12 cellular contexts compared by ENCODE assay signal in the genomic region with DNA sequence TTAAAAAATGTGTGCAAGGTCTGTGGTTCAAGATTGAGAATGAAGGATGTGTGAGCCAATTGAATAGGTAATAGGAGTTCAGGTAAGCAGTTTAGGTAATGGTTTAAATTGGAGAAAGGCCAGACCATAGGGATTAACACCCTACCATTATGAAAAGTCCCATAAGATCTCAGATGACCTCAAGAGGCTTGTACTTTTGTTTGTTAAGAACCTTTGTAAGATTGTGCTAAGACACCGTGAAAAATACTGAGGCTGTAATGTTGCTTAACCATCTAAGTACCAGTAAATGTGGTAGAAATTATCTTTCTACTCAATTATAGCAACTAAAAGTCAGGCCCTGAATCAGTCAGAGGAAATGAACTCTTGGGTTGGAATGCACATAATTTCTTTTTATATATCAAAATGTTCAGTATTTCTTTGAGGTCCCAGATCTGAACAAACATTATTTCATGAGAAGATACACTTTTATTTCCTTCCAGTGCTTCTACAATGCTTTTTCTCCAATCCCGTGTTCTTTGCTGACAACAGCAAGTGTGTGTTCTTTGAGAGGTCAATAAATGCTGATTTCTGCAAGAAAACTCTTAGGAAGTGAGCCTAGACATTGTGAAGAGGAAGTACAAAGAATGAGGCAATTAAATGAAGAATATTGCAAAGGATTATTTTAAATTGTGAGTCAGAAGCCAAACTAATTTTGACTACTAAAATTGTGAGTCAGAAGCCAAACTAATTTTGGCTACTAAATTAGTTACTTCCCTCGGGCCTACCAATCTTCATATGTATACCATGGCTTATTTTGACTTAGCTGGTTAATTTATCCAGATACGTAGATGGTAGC.
A peak's percentile ranks its signal among the peaks of the same experiment; 100 is the strongest.
DNase-seq lines count a peak whose midpoint lies in the region; ATAC-seq and TF ChIP-seq lines count a peak whose summit lies in the region.
"Had no signal": no experiment of that assay in that cellular context is flagged by ENCODE, and none has a peak within 500 bp of the region (broad histone marks: within the 10 kb centered on the region; RNA-seq: fewer than 3 reads in every experiment).

No MANE protein-coding gene starts in this region.

- intact Hi-C loops in lower leg skin (cut with DNase I; ENCODE audit: low total_unique reads) = no loop called here

- no peaks in the 10 kb centered on the region for H3K36me3 Mint-ChIP-seq in activated T-cell treated with anti-CD3 and anti-CD28 coated beads, Interleukin-2, amount 50 U/mL, for 72 hours (ENCODE audit: insufficient read depth in 2 of 2)
- no peaks in the 10 kb centered on the region for H3K36me3 Mint-ChIP-seq in activated T-cell treated with anti-CD3 and anti-CD28 coated beads, Interleukin-2, amount 50 U/mL, for 4 hours (ENCODE audit: insufficient read depth)
- H3K36me3 Mint-ChIP-seq: CD4-positive, alpha-beta memory T cell had no signal

- TF ChIP-seq POLR2A in lower leg skin (IDR thresholded peaks at IDR 0.05) = no peak

- DNase-seq in activated T-cell treated with anti-CD3 and anti-CD28 coated beads, Interleukin-2, amount 50 U/mL, for 72 hours = no peak
- DNase-seq in activated T-cell treated with anti-CD3 and anti-CD28 coated beads, Interleukin-2, amount 50 U/mL, for 4 hours = no peak
- DNase-seq in RPMI8226 (peak; percentile 78), fibroblast of the aortic adventitia (ENCODE audit: low read depth) (peak; percentile 39), cerebellar cortex (ENCODE audit: low spot score) (no peak), lower leg skin (ENCODE audit: low spot score in 2 of 2) (no peak)
- DNase-seq in stimulated activated naive CD8-positive, alpha-beta T cell treated with anti-CD3 and anti-CD28 coated beads, Interleukin-15, amount 100 ng/mL, for 72 hours = no peak
- no peak for DNase-seq in NK-92 treated with Interleukin-12 subunit alpha and Interleukin-12 subunit beta, amount 100 ng/mL, for 24 hours (lab: John Stamatoyannopoulos, UW)
- DNase-seq: activated naive CD4-positive, alpha-beta T cell treated with anti-CD3 and anti-CD28 coated beads for 36 hours; CD4-positive, alpha-beta memory T cell; stimulated activated CD4-positive, alpha-beta T cell treated with anti-CD3 and anti-CD28 coated beads, Interleukin-2, amount 100 ng/mL, for 24 hours had no signal

- peak overlapping the region; percentile 75 for H3K27ac Mint-ChIP-seq in activated T-cell treated with anti-CD3 and anti-CD28 coated beads, Interleukin-2, amount 50 U/mL, for 72 hours
- H3K27ac Mint-ChIP-seq in stimulated activated naive CD8-positive, alpha-beta T cell treated with anti-CD3 and anti-CD28 coated beads, Interleukin-15, amount 100 ng/mL, for 72 hours = peak overlapping the region in 1 of 2 donors; percentile 62
- H3K27ac Mint-ChIP-seq: activated naive CD4-positive, alpha-beta T cell treated with anti-CD3 and anti-CD28 coated beads for 36 hours had no signal

- no peaks in the 10 kb centered on the region for H3K9me3 Mint-ChIP-seq in activated T-cell treated with anti-CD3 and anti-CD28 coated beads, Interleukin-2, amount 50 U/mL, for 72 hours
- H3K9me3 Mint-ChIP-seq in activated T-cell treated with anti-CD3 and anti-CD28 coated beads, Interleukin-2, amount 50 U/mL, for 4 hours = no peaks in the 10 kb centered on the region
- no peaks in the 10 kb centered on the region for H3K9me3 Mint-ChIP-seq in stimulated activated naive CD8-positive, alpha-beta T cell treated with anti-CD3 and anti-CD28 coated beads, Interleukin-15, amount 100 ng/mL, for 72 hours
- H3K9me3 Mint-ChIP-seq: activated naive CD4-positive, alpha-beta T cell treated with anti-CD3 and anti-CD28 coated beads for 36 hours; CD4-positive, alpha-beta memory T cell had no signal

- peak in 1 of 2 donors; percentile 30 for ATAC-seq in activated T-cell treated with anti-CD3 and anti-CD28 coated beads, Interleukin-2, amount 50 U/mL, for 72 hours (replicated peaks in 1 of 2)
- ATAC-seq in activated T-cell treated with anti-CD3 and anti-CD28 coated beads, Interleukin-2, amount 50 U/mL, for 4 hours = no peak
- ATAC-seq in stimulated activated naive CD8-positive, alpha-beta T cell treated with anti-CD3 and anti-CD28 coated beads, Interleukin-15, amount 100 ng/mL, for 72 hours = peak; percentile 39

- TF ChIP-seq CTCF in fibroblast of the aortic adventitia (IDR thresholded peaks at IDR 0.05; ENCODE audit: insufficient read depth, low read length) (no peak), lower leg skin (IDR thresholded peaks at IDR 0.05) (no peak)

- H3K4me3 ChIP-seq in fibroblast of the aortic adventitia (ENCODE audit: low read depth, low read length) (no peak overlapping the region), lower leg skin (ENCODE audit: low read depth, poor library complexity, severe bottlenecking) (no peak overlapping the region)
- H3K4me3 ChIP-seq: SJCRH30 had no signal

- WGBS in lower leg skin, 2 donors = 37 to 38% methylated on average over 4 of the region's 4 CpGs

- no peaks in the 10 kb centered on the region for H3K27me3 Mint-ChIP-seq in activated T-cell treated with anti-CD3 and anti-CD28 coated beads, Interleukin-2, amount 50 U/mL, for 72 hours (ENCODE audit: low read depth)
- H3K27me3 Mint-ChIP-seq in activated T-cell treated with anti-CD3 and anti-CD28 coated beads, Interleukin-2, amount 50 U/mL, for 4 hours (ENCODE audit: low read depth) = no peaks in the 10 kb centered on the region
- no peaks in the 10 kb centered on the region for H3K27me3 Mint-ChIP-seq in stimulated activated naive CD8-positive, alpha-beta T cell treated with anti-CD3 and anti-CD28 coated beads, Interleukin-15, amount 100 ng/mL, for 72 hours
- H3K27me3 Mint-ChIP-seq: CD4-positive, alpha-beta memory T cell had no signal

- peaks cover 62% of the 10 kb centered on the region for H3K4me1 Mint-ChIP-seq in activated T-cell treated with anti-CD3 and anti-CD28 coated beads, Interleukin-2, amount 50 U/mL, for 72 hours (ENCODE audit: low read depth)
- peaks cover 61% of the 10 kb centered on the region for H3K4me1 Mint-ChIP-seq in activated T-cell treated with anti-CD3 and anti-CD28 coated beads, Interleukin-2, amount 50 U/mL, for 4 hours (ENCODE audit: low read depth)
- H3K4me1 Mint-ChIP-seq in stimulated activated naive CD8-positive, alpha-beta T cell treated with anti-CD3 and anti-CD28 coated beads, Interleukin-15, amount 100 ng/mL, for 72 hours = peaks cover 53% of the 10 kb centered on the region

- H3K4me3 Mint-ChIP-seq in activated T-cell treated with anti-CD3 and anti-CD28 coated beads, Interleukin-2, amount 50 U/mL, for 72 hours = peak overlapping the region in 1 of 2 donors; percentile 75
- no peak overlapping the region for H3K4me3 Mint-ChIP-seq in activated T-cell treated with anti-CD3 and anti-CD28 coated beads, Interleukin-2, amount 50 U/mL, for 4 hours
- no peak overlapping the region for H3K4me3 Mint-ChIP-seq in stimulated activated naive CD8-positive, alpha-beta T cell treated with anti-CD3 and anti-CD28 coated beads, Interleukin-15, amount 100 ng/mL, for 72 hours
- H3K4me3 Mint-ChIP-seq: activated naive CD4-positive, alpha-beta T cell treated with anti-CD3 and anti-CD28 coated beads for 36 hours had no signal

Comparison
In these comparisons a context has a peak if more than half of its experiments do, and no peak if none do; other contexts are left out.
1. DNase-seq: peak in RPMI8226 (single experiment) and fibroblast of the aortic adventitia (single experiment); none in activated T-cell treated with anti-CD3 and anti-CD28 coated beads, Interleukin-2, amount 50 U/mL, for 72 hours (0 of 2), activated T-cell treated with anti-CD3 and anti-CD28 coated beads, Interleukin-2, amount 50 U/mL, for 4 hours (single experiment), stimulated activated naive CD8-positive, alpha-beta T cell treated with anti-CD3 and anti-CD28 coated beads, Interleukin-15, amount 100 ng/mL, for 72 hours (0 of 2), cerebellar cortex (single experiment), lower leg skin (0 of 2) and NK-92 treated with Interleukin-12 subunit alpha and Interleukin-12 subunit beta, amount 100 ng/mL, for 24 hours (single experiment).